2 cellular contexts compared by ENCODE assay signal in genomic region chr7:33248663-33249062, GRCh38.
A peak's percentile ranks its signal among the peaks of the same experiment; 100 is the strongest.
TF ChIP-seq lines count a peak whose summit lies in the region.

No MANE protein-coding gene starts in this region.

TF ChIP-seq in endothelial cell of umbilical vein, 7 proteins besides CTCF, POLR2A, EP300 and RAD21:
- TF ChIP-seq MYC (IDR thresholded peaks at IDR 0.05; ENCODE audit: low read depth, low read length) (no peak), FOS (IDR thresholded peaks at IDR 0.05; ENCODE audit: borderline replicate concordance, insufficient read depth, low read length) (peak; percentile 20)

TF ChIP-seq in GM12891, 5 proteins besides CTCF, POLR2A, EP300 and RAD21:
- TF ChIP-seq PAX5 (IDR thresholded peaks at IDR 0.05; ENCODE audit: insufficient read depth, low read length, severe bottlenecking) (no peak), POU2F2 (IDR thresholded peaks at IDR 0.05; ENCODE audit: low read depth, low read length) (no peak), TAF1 (IDR thresholded peaks at IDR 0.05; ENCODE audit: low read depth, low read length) (no peak), POLR2AphosphoS5 (IDR thresholded peaks at IDR 0.05; ENCODE audit: low read depth, low read length) (no peak), SPI1 (IDR thresholded peaks at IDR 0.05; ENCODE audit: low read depth, low read length) (no peak)
